ENCODE assay signal across 9 cellular contexts in genomic region chr22:30246962-30247376, GRCh38. TPM values are rescaled to one million over a fixed set of nuclear protein-coding genes. Genes with fewer than 3 reads are reported as not detected.
A peak's percentile ranks its signal among the peaks of the same experiment; 100 is the strongest.
DNase-seq lines count a peak whose midpoint lies in the region.
"Had no signal": no experiment of that assay in that cellular context is flagged by ENCODE, and none has a peak within 500 bp of the region (broad histone marks: within the 10 kb centered on the region; RNA-seq: fewer than 3 reads in every experiment).

No MANE protein-coding gene starts in this region.

- no peak overlapping the region for H3K27ac ChIP-seq in iPS-20b (ENCODE audit: low read length)

- no peaks in the 10 kb centered on the region for H3K27me3 Mint-ChIP-seq in activated T-helper 1 cell treated with anti-CD3 and anti-CD28 coated beads, Interleukin-12 subunit alpha, Interleukin-12 subunit beta, Interleukin-2, Interleukin-4 antibody, amounts not matched to agents 30 ng/mL and 10 ng/mL and 1 ng/mL, durations not matched to agents 14 hours and 24 hours and 36 hours (ENCODE audit: insufficient read depth)
- H3K27me3 Mint-ChIP-seq in stimulated activated naive CD8-positive, alpha-beta T cell treated with anti-CD3 and anti-CD28 coated beads, Interleukin-15, Interleukin-2, amounts not matched to agents 100 ng/mL and 50 ng/mL, for 24 hours = no peaks in the 10 kb centered on the region

- intact Hi-C loops in activated T-helper 1 cell treated with anti-CD3 and anti-CD28 coated beads, Interleukin-12 subunit alpha, Interleukin-12 subunit beta, Interleukin-2, Interleukin-4 antibody, amounts not matched to agents 30 ng/mL and 10 ng/mL and 1 ng/mL, durations not matched to agents 14 hours and 24 hours and 36 hours (cut with micrococcal nuclease) = loop anchor here (1.0 to 2.0 kb wide), 7 partner anchors 19 to 88 kb away; partner anchors contain the start of genes CASTOR1 and OSM
- intact Hi-C loops in posterior vena cava (cut with DNase I) = loop anchor here in 1 of 2 donors (10.0 kb wide), 1 partner anchor 432 kb away; no protein-coding TSS in a partner anchor

- peaks cover 66% of the 10 kb centered on the region for H3K4me1 Mint-ChIP-seq in activated T-helper 1 cell treated with anti-CD3 and anti-CD28 coated beads, Interleukin-12 subunit alpha, Interleukin-12 subunit beta, Interleukin-2, Interleukin-4 antibody, amounts not matched to agents 30 ng/mL and 10 ng/mL and 1 ng/mL, durations not matched to agents 14 hours and 24 hours and 36 hours (ENCODE audit: low read depth)
- H3K4me1 Mint-ChIP-seq in stimulated activated naive CD8-positive, alpha-beta T cell treated with anti-CD3 and anti-CD28 coated beads, Interleukin-15, Interleukin-2, amounts not matched to agents 100 ng/mL and 50 ng/mL, for 24 hours (ENCODE audit: low read depth) = peaks cover 88% of the 10 kb centered on the region

- H3K9me3 ChIP-seq in iPS-20b (ENCODE audit: insufficient read depth, low read depth, low read length) = no peaks in the 10 kb centered on the region
- H3K9me3 ChIP-seq: spleen had no signal

- H3K9ac ChIP-seq in iPS-20b (ENCODE audit: low read depth, low read length) = peak overlapping the region; percentile 67; the same call in 1 of the 2 replicates

- H3K36me3 ChIP-seq in iPS-20b (ENCODE audit: insufficient read depth, low read depth, low read length) = peaks cover 10% of the 10 kb centered on the region; the same call in 1 of the 2 replicates
- H3K36me3 ChIP-seq: spleen had no signal

- H3K9me3 Mint-ChIP-seq in activated T-helper 1 cell treated with anti-CD3 and anti-CD28 coated beads, Interleukin-12 subunit alpha, Interleukin-12 subunit beta, Interleukin-2, Interleukin-4 antibody, amounts not matched to agents 30 ng/mL and 10 ng/mL and 1 ng/mL, durations not matched to agents 14 hours and 24 hours and 36 hours = no peaks in the 10 kb centered on the region
- no peaks in the 10 kb centered on the region for H3K9me3 Mint-ChIP-seq in stimulated activated naive CD8-positive, alpha-beta T cell treated with anti-CD3 and anti-CD28 coated beads, Interleukin-15, Interleukin-2, amounts not matched to agents 100 ng/mL and 50 ng/mL, for 24 hours

- peaks cover 13% of the 10 kb centered on the region; the same call in 1 of the 2 replicates for H3K27me3 ChIP-seq in iPS-20b (ENCODE audit: insufficient read depth, low read length)

- H3K27ac Mint-ChIP-seq in activated T-helper 1 cell treated with anti-CD3 and anti-CD28 coated beads, Interleukin-12 subunit alpha, Interleukin-12 subunit beta, Interleukin-2, Interleukin-4 antibody, amounts not matched to agents 30 ng/mL and 10 ng/mL and 1 ng/mL, durations not matched to agents 14 hours and 24 hours and 36 hours = peak overlapping the region; percentile 83
- H3K27ac Mint-ChIP-seq in stimulated activated naive CD8-positive, alpha-beta T cell treated with anti-CD3 and anti-CD28 coated beads, Interleukin-15, Interleukin-2, amounts not matched to agents 100 ng/mL and 50 ng/mL, for 24 hours = peak overlapping the region; percentile 92

- H3K36me3 Mint-ChIP-seq in activated T-helper 1 cell treated with anti-CD3 and anti-CD28 coated beads, Interleukin-12 subunit alpha, Interleukin-12 subunit beta, Interleukin-2, Interleukin-4 antibody, amounts not matched to agents 30 ng/mL and 10 ng/mL and 1 ng/mL, durations not matched to agents 14 hours and 24 hours and 36 hours (ENCODE audit: low read depth) = peaks cover 36% of the 10 kb centered on the region
- peaks cover 37% of the 10 kb centered on the region for H3K36me3 Mint-ChIP-seq in stimulated activated naive CD8-positive, alpha-beta T cell treated with anti-CD3 and anti-CD28 coated beads, Interleukin-15, Interleukin-2, amounts not matched to agents 100 ng/mL and 50 ng/mL, for 24 hours (ENCODE audit: low read depth)

- peaks cover 8% of the 10 kb centered on the region for H3K4me1 ChIP-seq in iPS-20b (ENCODE audit: insufficient read depth, low read length)

- peak; percentile 43 to 54 for DNase-seq in activated CD4-positive, alpha-beta T cell treated with anti-CD3 and anti-CD28 coated beads, Interleukin-2, amount 50 U/mL, for 48 hours
- DNase-seq in activated CD4-positive, alpha-beta T cell treated with anti-CD3 and anti-CD28 coated beads for 48 hours = no peak
- no peak for DNase-seq in activated T-helper 1 cell treated with anti-CD3 and anti-CD28 coated beads, Interleukin-12 subunit alpha, Interleukin-12 subunit beta, Interleukin-2, Interleukin-4 antibody, amounts not matched to agents 30 ng/mL and 10 ng/mL and 1 ng/mL, durations not matched to agents 14 hours and 24 hours and 36 hours (ENCODE audit: low spot score)
- DNase-seq in SK-N-DZ (ENCODE audit: low spot score) (no peak), posterior vena cava (ENCODE audit: low spot score) (no peak), NCI-H446 treated with DMSO at 0.1 percent for 48 hours (lab: John Stamatoyannopoulos, UW) (no peak)

- H3K4me3 ChIP-seq in iPS-20b (ENCODE audit: low read length) = peak overlapping the region; percentile 78; the same call in 1 of the 2 replicates

- peak overlapping the region; percentile 78 for H3K4me3 Mint-ChIP-seq in activated T-helper 1 cell treated with anti-CD3 and anti-CD28 coated beads, Interleukin-12 subunit alpha, Interleukin-12 subunit beta, Interleukin-2, Interleukin-4 antibody, amounts not matched to agents 30 ng/mL and 10 ng/mL and 1 ng/mL, durations not matched to agents 14 hours and 24 hours and 36 hours
- peak overlapping the region; percentile 97 for H3K4me3 Mint-ChIP-seq in stimulated activated naive CD8-positive, alpha-beta T cell treated with anti-CD3 and anti-CD28 coated beads, Interleukin-15, Interleukin-2, amounts not matched to agents 100 ng/mL and 50 ng/mL, for 24 hours

RNA-seq across cellular contexts. Expression of gene LIF, which starts 0.4 kb away (rescaled TPM):
- 450 and 455 TPM in 2 replicates for total RNA-seq in activated T-helper 1 cell treated with anti-CD3 and anti-CD28 coated beads, Interleukin-12 subunit alpha, Interleukin-12 subunit beta, Interleukin-2, Interleukin-4 antibody, amounts not matched to agents 30 ng/mL and 10 ng/mL and 1 ng/mL, durations not matched to agents 14 hours and 24 hours and 36 hours
- not detected in 2 replicates for polyA plus RNA-seq in SK-N-DZ (2014; cell fraction: cytosol; rRNA removed)
- 0.04 TPM in 1 of 2 replicates, not detected in the other for polyA plus RNA-seq in SK-N-DZ (2014; cell fraction: nucleus; rRNA removed)
- 1 to 10 TPM; 2.6 to 8.1 TPM for total RNA-seq in posterior vena cava

RNA-seq across cellular contexts. Expression of gene OSM, which starts 19.7 kb away (rescaled TPM):
- 76.7 and 78.3 TPM in 2 replicates for total RNA-seq in activated T-helper 1 cell treated with anti-CD3 and anti-CD28 coated beads, Interleukin-12 subunit alpha, Interleukin-12 subunit beta, Interleukin-2, Interleukin-4 antibody, amounts not matched to agents 30 ng/mL and 10 ng/mL and 1 ng/mL, durations not matched to agents 14 hours and 24 hours and 36 hours
- polyA plus RNA-seq in SK-N-DZ (2014; cell fraction: cytosol; rRNA removed) = not detected in 2 replicates
- polyA plus RNA-seq in SK-N-DZ (2014; cell fraction: nucleus; rRNA removed) = not detected in 2 replicates
- total RNA-seq in posterior vena cava = 1 to 10 TPM; 1.0 to 2.0 TPM

RNA-seq across cellular contexts. Expression of gene CASTOR1, which starts 42.3 kb away (rescaled TPM):
- 5.6 and 8.8 TPM in 2 replicates for total RNA-seq in activated T-helper 1 cell treated with anti-CD3 and anti-CD28 coated beads, Interleukin-12 subunit alpha, Interleukin-12 subunit beta, Interleukin-2, Interleukin-4 antibody, amounts not matched to agents 30 ng/mL and 10 ng/mL and 1 ng/mL, durations not matched to agents 14 hours and 24 hours and 36 hours
- polyA plus RNA-seq in SK-N-DZ (2014; cell fraction: cytosol; rRNA removed) = 3.2 and 4.1 TPM in 2 replicates
- polyA plus RNA-seq in SK-N-DZ (2014; cell fraction: nucleus; rRNA removed) = 7.9 and 11.9 TPM in 2 replicates
- total RNA-seq in posterior vena cava = 10 to 100 TPM in 1 of 2 donors, 1 to 10 TPM in 1; 9.8 to 14.3 TPM

Comparison
In these comparisons a context has a peak if more than half of its experiments do, and no peak if none do; other contexts are left out.
1. DNase-seq: peak in activated CD4-positive, alpha-beta T cell treated with anti-CD3 and anti-CD28 coated beads, Interleukin-2, amount 50 U/mL, for 48 hours (2 of 2); none in activated CD4-positive, alpha-beta T cell treated with anti-CD3 and anti-CD28 coated beads for 48 hours (single experiment), activated T-helper 1 cell treated with anti-CD3 and anti-CD28 coated beads, Interleukin-12 subunit alpha, Interleukin-12 subunit beta, Interleukin-2, Interleukin-4 antibody, amounts not matched to agents 30 ng/mL and 10 ng/mL and 1 ng/mL, durations not matched to agents 14 hours and 24 hours and 36 hours (single experiment), SK-N-DZ (single experiment), posterior vena cava (single experiment) and NCI-H446 treated with DMSO at 0.1 percent for 48 hours (single experiment).
2. RNA of gene LIF, which starts 0.4 kb away (total RNA-seq): 450 to 455 TPM in activated T-helper 1 cell treated with anti-CD3 and anti-CD28 coated beads, Interleukin-12 subunit alpha, Interleukin-12 subunit beta, Interleukin-2, Interleukin-4 antibody, amounts not matched to agents 30 ng/mL and 10 ng/mL and 1 ng/mL, durations not matched to agents 14 hours and 24 hours and 36 hours; 2.6 to 8.1 TPM in posterior vena cava; every median in the first group is over 10 times any median in the second.
3. RNA of gene OSM, which starts 19.7 kb away (total RNA-seq): 76.7 to 78.3 TPM in activated T-helper 1 cell treated with anti-CD3 and anti-CD28 coated beads, Interleukin-12 subunit alpha, Interleukin-12 subunit beta, Interleukin-2, Interleukin-4 antibody, amounts not matched to agents 30 ng/mL and 10 ng/mL and 1 ng/mL, durations not matched to agents 14 hours and 24 hours and 36 hours; 1.0 to 2.0 TPM in posterior vena cava; every median in the first group is over 10 times any median in the second.